18 cellular contexts compared by ENCODE assay signal in genomic region chr3:126542340-126543241, GRCh38. TPM values are rescaled to one million over a fixed set of nuclear protein-coding genes. Genes with fewer than 3 reads are reported as not detected.
DNase-seq lines count a peak whose midpoint lies in the region; ATAC-seq and TF ChIP-seq lines count a peak whose summit lies in the region.
"Had no signal": no experiment of that assay in that cellular context is flagged by ENCODE, and none has a peak within 500 bp of the region (broad histone marks: within the 10 kb centered on the region; RNA-seq: fewer than 3 reads in every experiment).

No MANE protein-coding gene starts in this region.

- DNase-seq in ELF-1 (ENCODE audit: low read depth, low spot score) (peak; percentile 10), islet precursor cell (peak; percentile 53), progenitor cell of endocrine pancreas (ENCODE audit: low spot score, unreplicated experiment) (peak; percentile 8), dedifferentiated amniotic fluid mesenchymal stem cell (ENCODE audit: extremely low spot score) (no peak)
- DNase-seq in activated CD8-positive, alpha-beta memory T cell treated with anti-CD3 and anti-CD28 coated beads, Interleukin-2, amount 10 ng/mL, durations not matched to agents 7 days and 5 days = peak; percentile 37
- DNase-seq in activated CD4-positive, alpha-beta T cell treated with anti-CD3 and anti-CD28 coated beads, Interleukin-2, amount 50 U/mL, for 48 hours = no peak
- no peak for DNase-seq in stimulated activated naive CD8-positive, alpha-beta T cell treated with anti-CD3 and anti-CD28 coated beads, Interleukin-15, Interleukin-2, amounts not matched to agents 100 U/mL and 50 U/mL, for 24 hours
- DNase-seq: activated CD4-positive, alpha-beta T cell treated with anti-CD3 and anti-CD28 coated beads, Interleukin-2, amount 10 ng/mL, durations not matched to agents 24 days and 14 days; C1 segment of cervical spinal cord; foreskin keratinocyte; midbrain; NCI-H2029; RPMI8226; thyroid gland had no signal

- TF ChIP-seq CTCF in progenitor cell of endocrine pancreas (IDR thresholded peaks at IDR 0.05; ENCODE audit: unreplicated experiment) = no peak

- peaks cover 11% of the 10 kb centered on the region for H3K27me3 Mint-ChIP-seq in activated CD8-positive, alpha-beta memory T cell treated with anti-CD3 and anti-CD28 coated beads, Interleukin-2, amount 10 ng/mL, durations not matched to agents 7 days and 5 days
- peaks cover 11% of the 10 kb centered on the region for H3K27me3 Mint-ChIP-seq in progenitor cell of endocrine pancreas
- H3K27me3 Mint-ChIP-seq: activated CD4-positive, alpha-beta T cell treated with anti-CD3 and anti-CD28 coated beads, Interleukin-2, amount 10 ng/mL, durations not matched to agents 24 days and 14 days had no signal

- H3K4me3 Mint-ChIP-seq in activated CD8-positive, alpha-beta memory T cell treated with anti-CD3 and anti-CD28 coated beads, Interleukin-2, amount 10 ng/mL, durations not matched to agents 7 days and 5 days = no peak overlapping the region
- no peak overlapping the region for H3K4me3 Mint-ChIP-seq in progenitor cell of endocrine pancreas (ENCODE audit: low read depth)
- H3K4me3 Mint-ChIP-seq: activated CD4-positive, alpha-beta T cell treated with anti-CD3 and anti-CD28 coated beads, Interleukin-2, amount 10 ng/mL, durations not matched to agents 24 days and 14 days had no signal

- H3K36me3 Mint-ChIP-seq in activated CD8-positive, alpha-beta memory T cell treated with anti-CD3 and anti-CD28 coated beads, Interleukin-2, amount 10 ng/mL, durations not matched to agents 7 days and 5 days = no peaks in the 10 kb centered on the region
- H3K36me3 Mint-ChIP-seq in progenitor cell of endocrine pancreas (ENCODE audit: insufficient read depth) = peaks cover 1% of the 10 kb centered on the region

- peaks cover 6% of the 10 kb centered on the region for H3K4me1 Mint-ChIP-seq in activated CD8-positive, alpha-beta memory T cell treated with anti-CD3 and anti-CD28 coated beads, Interleukin-2, amount 10 ng/mL, durations not matched to agents 7 days and 5 days
- peaks cover 8% of the 10 kb centered on the region for H3K4me1 Mint-ChIP-seq in progenitor cell of endocrine pancreas (ENCODE audit: low read depth)
- H3K4me1 Mint-ChIP-seq: activated CD4-positive, alpha-beta T cell treated with anti-CD3 and anti-CD28 coated beads, Interleukin-2, amount 10 ng/mL, durations not matched to agents 24 days and 14 days had no signal

- H3K27ac Mint-ChIP-seq in activated CD8-positive, alpha-beta memory T cell treated with anti-CD3 and anti-CD28 coated beads, Interleukin-2, amount 10 ng/mL, durations not matched to agents 7 days and 5 days = no peak overlapping the region
- H3K27ac Mint-ChIP-seq in progenitor cell of endocrine pancreas = no peak overlapping the region
- H3K27ac Mint-ChIP-seq: activated CD4-positive, alpha-beta T cell treated with anti-CD3 and anti-CD28 coated beads, Interleukin-2, amount 10 ng/mL, durations not matched to agents 24 days and 14 days had no signal

- no peak for ATAC-seq in activated CD8-positive, alpha-beta memory T cell treated with anti-CD3 and anti-CD28 coated beads, Interleukin-2, amount 10 ng/mL, durations not matched to agents 7 days and 5 days
- ATAC-seq in GM21786 (IDR thresholded peaks at IDR 0.05; ENCODE audit: unreplicated experiment) = no peak
- ATAC-seq in stimulated activated naive CD8-positive, alpha-beta T cell treated with anti-CD3 and anti-CD28 coated beads, Interleukin-15, Interleukin-2, amounts not matched to agents 100 U/mL and 50 U/mL, for 24 hours = no peak
- ATAC-seq: foreskin keratinocyte had no signal

- H3K9me3 Mint-ChIP-seq in activated CD8-positive, alpha-beta memory T cell treated with anti-CD3 and anti-CD28 coated beads, Interleukin-2, amount 10 ng/mL, durations not matched to agents 7 days and 5 days (ENCODE audit: low read depth) = peaks cover 3% of the 10 kb centered on the region
- H3K9me3 Mint-ChIP-seq in progenitor cell of endocrine pancreas (ENCODE audit: low read depth) = no peaks in the 10 kb centered on the region
- H3K9me3 Mint-ChIP-seq: activated CD4-positive, alpha-beta T cell treated with anti-CD3 and anti-CD28 coated beads, Interleukin-2, amount 10 ng/mL, durations not matched to agents 24 days and 14 days had no signal

- CTCF ChIA-PET in activated CD8-positive, alpha-beta memory T cell treated with anti-CD3 and anti-CD28 coated beads, Interleukin-2, amount 10 ng/mL, durations not matched to agents 7 days and 5 days (lab: Charles Lee) = no interaction called here

RNA-seq across cellular contexts. Expression of gene C3orf22, which starts 16.1 kb away (rescaled TPM):
- total RNA-seq in activated CD8-positive, alpha-beta memory T cell treated with anti-CD3 and anti-CD28 coated beads, Interleukin-2, amount 10 ng/mL, durations not matched to agents 7 days and 5 days = not detected
- total RNA-seq in progenitor cell of endocrine pancreas = 0.26 and 0.44 TPM in 2 replicates
- total RNA-seq: activated CD4-positive, alpha-beta T cell treated with anti-CD3 and anti-CD28 coated beads, Interleukin-2, amount 10 ng/mL, durations not matched to agents 24 days and 14 days; bronchial epithelial cell; foreskin keratinocyte; HT1080; M059J; thyroid gland had no signal

RNA-seq across cellular contexts. Expression of gene CHST13, which starts 18.6 kb away (rescaled TPM):
- total RNA-seq in activated CD8-positive, alpha-beta memory T cell treated with anti-CD3 and anti-CD28 coated beads, Interleukin-2, amount 10 ng/mL, durations not matched to agents 7 days and 5 days = not detected
- total RNA-seq in progenitor cell of endocrine pancreas = 0.36 and 0.71 TPM in 2 replicates
- total RNA-seq: activated CD4-positive, alpha-beta T cell treated with anti-CD3 and anti-CD28 coated beads, Interleukin-2, amount 10 ng/mL, durations not matched to agents 24 days and 14 days; bronchial epithelial cell; HT1080; M059J had no signal

RNA-seq across cellular contexts. Expression of gene UROC1, which starts 25.0 kb away (rescaled TPM):
- total RNA-seq in activated CD8-positive, alpha-beta memory T cell treated with anti-CD3 and anti-CD28 coated beads, Interleukin-2, amount 10 ng/mL, durations not matched to agents 7 days and 5 days = not detected
- total RNA-seq in progenitor cell of endocrine pancreas = not detected in 2 replicates
- total RNA-seq: activated CD4-positive, alpha-beta T cell treated with anti-CD3 and anti-CD28 coated beads, Interleukin-2, amount 10 ng/mL, durations not matched to agents 24 days and 14 days; bronchial epithelial cell; foreskin keratinocyte; thyroid gland had no signal

Comparison
In these comparisons a context has a peak if more than half of its experiments do, and no peak if none do; other contexts are left out.
1. DNase-seq: peak in ELF-1 (single experiment), activated CD8-positive, alpha-beta memory T cell treated with anti-CD3 and anti-CD28 coated beads, Interleukin-2, amount 10 ng/mL, durations not matched to agents 7 days and 5 days (single experiment), islet precursor cell (single experiment) and progenitor cell of endocrine pancreas (single experiment); none in dedifferentiated amniotic fluid mesenchymal stem cell (single experiment), activated CD4-positive, alpha-beta T cell treated with anti-CD3 and anti-CD28 coated beads, Interleukin-2, amount 50 U/mL, for 48 hours (0 of 2) and stimulated activated naive CD8-positive, alpha-beta T cell treated with anti-CD3 and anti-CD28 coated beads, Interleukin-15, Interleukin-2, amounts not matched to agents 100 U/mL and 50 U/mL, for 24 hours (single experiment).